2 cellular contexts compared by ENCODE assay signal in genomic region chr16:10614685-10615084, GRCh38.
A peak's percentile ranks its signal among the peaks of the same experiment; 100 is the strongest.
TF ChIP-seq lines count a peak whose summit lies in the region.

No MANE protein-coding gene starts in this region.

TF ChIP-seq in HepG2, 621 proteins besides CTCF, POLR2A, EP300 and RAD21 (continues in another document):
- no peak for TF ChIP-seq RERE (CRISPR knock-in tag; IDR thresholded peaks at IDR 0.05; ENCODE audit: low read depth)
- no peak for TF ChIP-seq MYNN (CRISPR knock-in tag; IDR thresholded peaks at IDR 0.05; ENCODE audit: low read depth)
- no peak for TF ChIP-seq ZSCAN5A (CRISPR knock-in tag; IDR thresholded peaks at IDR 0.05; ENCODE audit: borderline replicate concordance)
- no peak for TF ChIP-seq ZBTB8A (CRISPR knock-in tag; IDR thresholded peaks at IDR 0.05; ENCODE audit: borderline replicate concordance, low read depth)
- no peak for TF ChIP-seq ZNF766 (CRISPR knock-in tag; IDR thresholded peaks at IDR 0.05; ENCODE audit: borderline replicate concordance)
- 0 out of 2 replicates have a peak, but pooled peaks have one; percentile 56 for TF ChIP-seq ZNF512 (CRISPR knock-in tag; IDR thresholded peaks at IDR 0.05)
- TF ChIP-seq ZNF772 (CRISPR knock-in tag; IDR thresholded peaks at IDR 0.05), result no peak
- no peak for TF ChIP-seq RBAK (CRISPR knock-in tag; IDR thresholded peaks at IDR 0.05)
- TF ChIP-seq MYC (CRISPR knock-in tag; IDR thresholded peaks at IDR 0.05; ENCODE audit: borderline replicate concordance), result no peak
- no peak for TF ChIP-seq ZNF562 (CRISPR knock-in tag; IDR thresholded peaks at IDR 0.05; ENCODE audit: borderline replicate concordance)
- TF ChIP-seq NFATC3 (CRISPR knock-in tag; IDR thresholded peaks at IDR 0.05), result no peak
- peak; percentile 63 for TF ChIP-seq HNRNPK (IDR thresholded peaks at IDR 0.05; ENCODE audit: low read depth, low read length, poor library complexity, severe bottlenecking)
- TF ChIP-seq NFIB (CRISPR knock-in tag; IDR thresholded peaks at IDR 0.05; ENCODE audit: borderline replicate concordance), result no peak
- TF ChIP-seq CEBPB (IDR thresholded peaks at IDR 0.05; ENCODE audit: borderline replicate concordance, low read depth, low read length), result no peak
- no peak for TF ChIP-seq ZBTB21 (CRISPR knock-in tag; IDR thresholded peaks at IDR 0.05)
- TF ChIP-seq ZSCAN12 (CRISPR knock-in tag; IDR thresholded peaks at IDR 0.05), result no peak
- TF ChIP-seq HOMEZ (CRISPR knock-in tag; IDR thresholded peaks at IDR 0.05; ENCODE audit: low read depth), result no peak
- no peak for TF ChIP-seq ZNF546 (CRISPR knock-in tag; conservative IDR thresholded peaks at IDR 0.05)
- TF ChIP-seq HNF4A (CRISPR knock-in tag; IDR thresholded peaks at IDR 0.05), result no peak

TF ChIP-seq in HEK293, 187 proteins besides CTCF, POLR2A, EP300 and RAD21:
- TF ChIP-seq ZNF398 (tag by site-specific recombination; IDR thresholded peaks at IDR 0.05), result no peak
- TF ChIP-seq WT1 (tag by site-specific recombination; IDR thresholded peaks at IDR 0.05), result no peak
- no peak for TF ChIP-seq ZNF76 (tag by site-specific recombination; IDR thresholded peaks at IDR 0.05; ENCODE audit: borderline replicate concordance, low read depth)
- no peak for TF ChIP-seq ZNF704 (tag by site-specific recombination; IDR thresholded peaks at IDR 0.05)
- TF ChIP-seq ZFP3 (tag by site-specific recombination; IDR thresholded peaks at IDR 0.05; ENCODE audit: low read depth), result no peak
- peak; percentile 96 for TF ChIP-seq ZNF366 (tag by site-specific recombination; conservative IDR thresholded peaks at IDR 0.05)
